In genomic region chr1:29647581-29647980, GRCh38 we compare ENCODE assay signal across 22 cellular contexts.
DNase-seq lines count a peak whose midpoint lies in the region; ATAC-seq and TF ChIP-seq lines count a peak whose summit lies in the region.
"Had no signal": no experiment of that assay in that cellular context is flagged by ENCODE, and none has a peak within 500 bp of the region (broad histone marks: within the 10 kb centered on the region; RNA-seq: fewer than 3 reads in every experiment).

No MANE protein-coding gene starts in this region.

- H3K4me1 Mint-ChIP-seq in CD14-positive monocyte: no peaks in the 10 kb centered on the region

- peaks cover 0 to 4% (median 0%) of the 10 kb centered on the region in 7 donors for H3K9me3 Mint-ChIP-seq in CD14-positive monocyte
- H3K9me3 Mint-ChIP-seq: CD4-positive, alpha-beta T cell had no signal

- H3K4me3 Mint-ChIP-seq in CD14-positive monocyte: no peak overlapping the region
- H3K4me3 Mint-ChIP-seq: CD4-positive, alpha-beta T cell had no signal

- no peak overlapping the region for H3K4me3 ChIP-seq in epithelial cell of esophagus (ENCODE audit: low read length)
- no peak overlapping the region for H3K4me3 ChIP-seq in foreskin fibroblast (ENCODE audit: low read depth in 1 of 2, low read length in 2 of 2)

- no peak overlapping the region for H3K27ac Mint-ChIP-seq in CD14-positive monocyte
- H3K27ac Mint-ChIP-seq: CD4-positive, alpha-beta T cell had no signal

- H3K27me3 Mint-ChIP-seq in CD14-positive monocyte (ENCODE audit: low read depth in 3 of 3): peaks cover 2 to 9% (median 7%) of the 10 kb centered on the region in 3 donors

- peak; percentile 6 for DNase-seq in CD14-positive monocyte (ENCODE audit: low spot score)
- DNase-seq in RPMI7951 (ENCODE audit: low read depth): peak; percentile 51
- DNase-seq in epithelial cell of esophagus (ENCODE audit: low read depth): peak; percentile 59
- peak; percentile 6 to 9 for DNase-seq in foreskin fibroblast
- no peak for DNase-seq in stimulated activated CD8-positive, alpha-beta memory T cell treated with anti-CD3 and anti-CD28 coated beads, Interleukin-4, amount 100 ng/mL, for 48 hours
- DNase-seq: BE2C; Caco-2; CD4-positive, alpha-beta T cell; DMS153; GF-D8; Kasumi-1; NCI-H1092 treated with DMSO at 0.1 percent for 48 hours; NCI-H1694; NCI-H2107; NCI-H510A; NCI-H748 treated with DMSO at 0.1 percent for 48 hours; NK-92 treated with Interleukin-12 subunit alpha and Interleukin-12 subunit beta, amount 100 ng/mL, for 24 hours; SHP77 treated with DMSO at 0.1 percent for 48 hours; SK-N-SH had no signal

- H3K36me3 Mint-ChIP-seq in CD14-positive monocyte: no peaks in the 10 kb centered on the region

- no peak for ATAC-seq in HG03521 (IDR thresholded peaks at IDR 0.05; ENCODE audit: unreplicated experiment)
- no peak for ATAC-seq in HG03196 (IDR thresholded peaks at IDR 0.05; ENCODE audit: unreplicated experiment)
- no peak for ATAC-seq in GM18909 (IDR thresholded peaks at IDR 0.05; ENCODE audit: poor library complexity, unreplicated experiment)

- TF ChIP-seq CTCF in CD14-positive monocyte (IDR thresholded peaks at IDR 0.05): no peak
- TF ChIP-seq CTCF in epithelial cell of esophagus (IDR thresholded peaks at IDR 0.05; ENCODE audit: insufficient read depth, low read depth, low read length, missing control alignments): no peak
- TF ChIP-seq CTCF in foreskin fibroblast (IDR thresholded peaks at IDR 0.05; ENCODE audit: low read depth, low read length): no peak

- intact Hi-C loops in CD14-positive monocyte (cut with micrococcal nuclease): no loop called here
